Comparison of ENCODE assay signal across 19 cellular contexts in the genomic region with DNA sequence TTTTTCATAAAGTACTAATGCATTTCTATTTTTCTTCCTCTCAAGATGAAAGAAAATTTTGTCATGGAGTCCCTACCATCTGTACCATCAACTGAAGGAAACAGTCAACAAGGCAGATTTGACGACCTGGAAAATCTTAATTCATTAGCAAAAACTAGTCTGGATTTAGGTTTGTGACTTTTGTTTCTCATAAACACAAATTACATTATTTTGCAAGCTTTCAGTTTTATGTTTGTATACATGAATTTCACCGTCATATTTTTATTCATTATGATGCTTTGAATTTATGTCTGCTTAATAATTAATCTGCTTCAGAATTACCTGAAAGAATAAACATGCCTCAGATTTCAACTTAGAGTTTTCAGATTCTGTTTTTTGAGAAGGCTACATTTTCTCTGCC.
DNase-seq lines count a peak whose midpoint lies in the region; ATAC-seq, FAIRE-seq and TF ChIP-seq lines count a peak whose summit lies in the region.
"Had no signal": no experiment of that assay in that cellular context is flagged by ENCODE, and none has a peak within 500 bp of the region (broad histone marks: within the 10 kb centered on the region; RNA-seq: fewer than 3 reads in every experiment).

No MANE protein-coding gene starts in this region.

- H3K36me3 ChIP-seq in IMR-90 (ENCODE audit: control insufficient read depth, insufficient read depth, low read length) (no peaks in the 10 kb centered on the region), endothelial cell of umbilical vein (ENCODE audit: control insufficient read depth in 2 of 2, extremely low read depth in 1 of 2, insufficient read depth in 2 of 2, low read length in 2 of 2) (no peaks in the 10 kb centered on the region), PC-3 (ENCODE audit: low read depth, low read length) (peaks cover 23% of the 10 kb centered on the region)

- H3K4me3 ChIP-seq in A549 (no peak overlapping the region), IMR-90 (ENCODE audit: insufficient read depth, low read depth, low read length) (no peak overlapping the region), endothelial cell of umbilical vein (replicated peaks in 1 of 3; ENCODE audit: insufficient read depth in 1 of 3, low read depth in 1 of 3, low read length in 3 of 3) (no peak overlapping the region), PC-3 (ENCODE audit: low read length) (no peak overlapping the region)
- H3K4me3 ChIP-seq: BLaER1 treated with 17β-estradiol and CSF1 and Interleukin-3, amounts not matched to agents 10 nM and 100 nM had no signal

- H3K9me3 ChIP-seq in A549 (no peaks in the 10 kb centered on the region), IMR-90 (ENCODE audit: control insufficient read depth, insufficient read depth, low read length) (no peaks in the 10 kb centered on the region), endothelial cell of umbilical vein (replicated peaks; ENCODE audit: control insufficient read depth, insufficient read depth, low read length) (no peaks in the 10 kb centered on the region), PC-3 (ENCODE audit: low read length) (no peaks in the 10 kb centered on the region)

- H3K4ac ChIP-seq in IMR-90 (ENCODE audit: low read depth, low read length) = no peak overlapping the region

- no peak overlapping the region for H3K18ac ChIP-seq in IMR-90 (ENCODE audit: low read depth, low read length)

- TF ChIP-seq RAD21 in A549 (conservative IDR thresholded peaks at IDR 0.05 in 1 of 2, IDR thresholded peaks at IDR 0.05 in 1 of 2) (no peak), IMR-90 (IDR thresholded peaks at IDR 0.05; ENCODE audit: low read length) (no peak)

- no peak for TF ChIP-seq CTCF in A549 (IDR thresholded peaks at IDR 0.05)
- TF ChIP-seq CTCF in IMR-90 (conservative IDR thresholded peaks at IDR 0.05; ENCODE audit: low read depth, low read length) = no peak
- TF ChIP-seq CTCF in endothelial cell of umbilical vein (IDR thresholded peaks at IDR 0.05; ENCODE audit: extremely low read depth in 1 of 2, insufficient read depth in 1 of 2, low read depth in 1 of 2, low read length in 2 of 2) = no peak
- TF ChIP-seq CTCF in PC-3 (conservative IDR thresholded peaks at IDR 0.05; ENCODE audit: low read depth, low read length) = no peak

- H3F3A ChIP-seq in PC-3 (ENCODE audit: low read length, unreplicated experiment) = no peaks in the 10 kb centered on the region

- TF ChIP-seq POLR2A in A549 (IDR thresholded peaks at IDR 0.05; ENCODE audit: low read length) = no peak
- TF ChIP-seq POLR2A in IMR-90 (IDR thresholded peaks at IDR 0.05; ENCODE audit: low read depth, low read length) = no peak
- TF ChIP-seq POLR2A in endothelial cell of umbilical vein (IDR thresholded peaks at IDR 0.05; ENCODE audit: low read depth, low read length) = no peak

- H4K20me1 ChIP-seq in IMR-90 (ENCODE audit: insufficient read depth, low read length) = no peaks in the 10 kb centered on the region
- no peaks in the 10 kb centered on the region for H4K20me1 ChIP-seq in endothelial cell of umbilical vein (replicated peaks; ENCODE audit: control insufficient read depth, extremely low read depth, insufficient read depth, low read length)
- H4K20me1 ChIP-seq in PC-3 (ENCODE audit: low read length) = no peaks in the 10 kb centered on the region
- H4K20me1 ChIP-seq: BLaER1 treated with 17β-estradiol and CSF1 and Interleukin-3, amounts not matched to agents 10 nM and 100 nM had no signal

- no peak overlapping the region for H3K9ac ChIP-seq in IMR-90 (ENCODE audit: low read depth, low read length)
- no peak overlapping the region for H3K9ac ChIP-seq in endothelial cell of umbilical vein (replicated peaks; ENCODE audit: extremely low read depth, insufficient read depth, low read length)
- no peak overlapping the region for H3K9ac ChIP-seq in PC-3 (ENCODE audit: low read length)
- H3K9ac ChIP-seq: BLaER1 treated with 17β-estradiol and CSF1 and Interleukin-3, amounts not matched to agents 10 nM and 100 nM had no signal

- H2AK9ac ChIP-seq in IMR-90 (replicated peaks; ENCODE audit: low read depth, low read length, poor library complexity) = no peak overlapping the region

- H3K4me1 ChIP-seq in A549 = no peaks in the 10 kb centered on the region
- H3K4me1 ChIP-seq in IMR-90 (ENCODE audit: control insufficient read depth, insufficient read depth, low read length) = no peaks in the 10 kb centered on the region
- no peaks in the 10 kb centered on the region for H3K4me1 ChIP-seq in endothelial cell of umbilical vein (ENCODE audit: control insufficient read depth, extremely low read depth, insufficient read depth, low read length)
- H3K4me1 ChIP-seq in PC-3 (ENCODE audit: insufficient read depth, low read length) = no peaks in the 10 kb centered on the region
- H3K4me1 ChIP-seq: BLaER1 treated with 17β-estradiol and CSF1 and Interleukin-3, amounts not matched to agents 10 nM and 100 nM had no signal

- no peak for TF ChIP-seq EP300 in A549 (IDR thresholded peaks at IDR 0.05)

- H3K9me2 ChIP-seq in PC-3 (replicated peaks; ENCODE audit: low read length) = no peaks in the 10 kb centered on the region

- BruUV-seq in IMR-90 (replicated peaks; lab: Mats Ljungman, UMichigan) (no TSS peak), endothelial cell of umbilical vein (replicated peaks; lab: Mats Ljungman, UMichigan) (no TSS peak), PC-3 (replicated peaks; lab: Mats Ljungman, UMichigan) (no TSS peak)

- H3K14ac ChIP-seq in IMR-90 (replicated peaks; ENCODE audit: low read depth, low read length) = no peak overlapping the region

- no peak overlapping the region for H2BK120ac ChIP-seq in IMR-90 (ENCODE audit: low read depth, low read length)

- no peak overlapping the region for H2AK5ac ChIP-seq in IMR-90 (ENCODE audit: low read depth, low read length)

- 93% methylated on average over 2 of the region's 2 CpGs for WGBS in A549 (ENCODE audit: missing lambda C conversion rate)
- WGBS in IMR-90 (ENCODE audit: extremely low coverage in 2 of 2, insufficient read length in 1 of 2), 2 experiments = no CpG with 5 or more reads among the region's 2 CpGs

- no peak overlapping the region for H2BK20ac ChIP-seq in IMR-90 (ENCODE audit: low read depth, low read length)

- no peak overlapping the region for H2AFZ ChIP-seq in IMR-90 (replicated peaks; ENCODE audit: low read length, poor library complexity)
- no peak overlapping the region for H2AFZ ChIP-seq in endothelial cell of umbilical vein (ENCODE audit: low read depth, low read length)
- H2AFZ ChIP-seq in PC-3 (ENCODE audit: low read length) = no peak overlapping the region

- no peaks in the 10 kb centered on the region for H3K9me1 ChIP-seq in IMR-90 (ENCODE audit: insufficient read depth, low read length)
- no peaks in the 10 kb centered on the region for H3K9me1 ChIP-seq in endothelial cell of umbilical vein (replicated peaks; ENCODE audit: control insufficient read depth, extremely low read depth, insufficient read depth, low read length)

- H4K8ac ChIP-seq in IMR-90 (ENCODE audit: low read depth in 2 of 2, low read length in 2 of 2) = no peak overlapping the region

- H3K27me3 ChIP-seq in IMR-90 (ENCODE audit: control insufficient read depth, insufficient read depth, low read length) (no peaks in the 10 kb centered on the region), endothelial cell of umbilical vein (ENCODE audit: control insufficient read depth in 2 of 2, insufficient read depth in 2 of 2, low read length in 2 of 2) (no peaks in the 10 kb centered on the region), PC-3 (ENCODE audit: low read length) (no peaks in the 10 kb centered on the region)
- H3K27me3 ChIP-seq: BLaER1 treated with 17β-estradiol and CSF1 and Interleukin-3, amounts not matched to agents 10 nM and 100 nM had no signal

- H3K23ac ChIP-seq in IMR-90 (ENCODE audit: low read depth, low read length) = no peak overlapping the region

- H3K4me2 ChIP-seq in A549 (no peak overlapping the region), IMR-90 (ENCODE audit: low read depth, low read length) (no peak overlapping the region), endothelial cell of umbilical vein (ENCODE audit: insufficient read depth, low read length) (no peak overlapping the region), PC-3 (ENCODE audit: low read length) (no peak overlapping the region)
- H3K4me2 ChIP-seq: BLaER1 treated with 17β-estradiol and CSF1 and Interleukin-3, amounts not matched to agents 10 nM and 100 nM had no signal

- H3K79me2 ChIP-seq in endothelial cell of umbilical vein (ENCODE audit: control insufficient read depth, insufficient read depth, low read length) (no peaks in the 10 kb centered on the region), PC-3 (ENCODE audit: low read length) (no peaks in the 10 kb centered on the region)

- dilution Hi-C loops in IMR-90 (cut with HindIII; ENCODE audit: low sequenced_read_pairs, unreplicated experiment) (no loop called here), endothelial cell of umbilical vein (cut with MboI; ENCODE audit: extremely low pct_ligation_motif_present, low sequenced_read_pairs) (no loop called here)

- no peak overlapping the region for H4K91ac ChIP-seq in IMR-90 (ENCODE audit: insufficient read depth, low read depth, low read length)

- CTCF ChIA-PET in A549 (lab: Yijun Ruan, JAX) = no interaction called here
- CTCF ChIA-PET in IMR-90 (lab: Yijun Ruan, JAX) = interaction anchor here (0.6 kb wide), 2 partner anchors 270 to 1458 kb away, joined by 3 to 5 read pairs; no protein-coding TSS in a partner anchor
- CTCF ChIA-PET in endothelial cell of umbilical vein (lab: Charles Lee) = no interaction called here
- CTCF ChIA-PET in PC-3 (lab: Charles Lee) = no interaction called here

- H2BK15ac ChIP-seq in IMR-90 (ENCODE audit: low read depth, low read length) = no peak overlapping the region

- POLR2A ChIA-PET in A549 (lab: Yijun Ruan, JAX) (no interaction called here), IMR-90 (lab: Charles Lee; ENCODE audit: unreplicated experiment) (no interaction called here), endothelial cell of umbilical vein (lab: Charles Lee) (no interaction called here), PC-3 (lab: Charles Lee; ENCODE audit: unreplicated experiment) (no interaction called here)

- intact Hi-C loops in IMR-90 (cut with micrococcal nuclease) = no loop called here
- intact Hi-C loops in endothelial cell of umbilical vein (cut with micrococcal nuclease) = no loop called here
- intact Hi-C loops in PC-3 (cut with micrococcal nuclease) = no loop called here

- no peak overlapping the region for H2BK5ac ChIP-seq in IMR-90 (ENCODE audit: low read depth, low read length, poor library complexity, severe bottlenecking)

- no peak overlapping the region for H4K5ac ChIP-seq in IMR-90 (ENCODE audit: low read depth, low read length)

- FAIRE-seq in A549 (lab: Jason Lieb, UNC) = no peak
- FAIRE-seq in endothelial cell of umbilical vein (lab: Jason Lieb, UNC) = peak; percentile 64
- FAIRE-seq: A204.1, D721Med, GM12891, GM19239 had no signal

- DNase-seq in A549 (ENCODE audit: low read depth in 1 of 2, low spot score in 1 of 2) (no peak), IMR-90 (no peak), endothelial cell of umbilical vein (ENCODE audit: low read depth, low spot score) (no peak), PC-3 (no peak)
- no peak for DNase-seq in activated naive CD4-positive, alpha-beta T cell treated with Interleukin-2 at 50 U/mL for 16 hours
- DNase-seq: 8988T; AML-193; Caco-2; Calu3; CD4-positive, alpha-beta T cell; CD8-positive, alpha-beta T cell; DMS79 treated with DMSO at 0.1 percent for 48 hours; GF-D8 had no signal

- H3K56ac ChIP-seq in IMR-90 (ENCODE audit: extremely low read depth, insufficient read depth, low read length) = no peak overlapping the region

- in situ Hi-C loops in IMR-90 (cut with MboI; ENCODE audit: low sequenced_read_pairs) = no loop called here

- H3K79me1 ChIP-seq in IMR-90 (ENCODE audit: low read depth in 1 of 2, low read length in 2 of 2) = no peaks in the 10 kb centered on the region

- ATAC-seq in A549 (no peak), IMR-90 (ENCODE audit: low read depth) (no peak), PC-3 (no peak)
- ATAC-seq: CD8-positive, alpha-beta T cell had no signal

- H3K27ac ChIP-seq in A549 = no peak overlapping the region
- H3K27ac ChIP-seq in IMR-90 (ENCODE audit: insufficient read depth, low read length) = no peak overlapping the region
- no peak overlapping the region for H3K27ac ChIP-seq in endothelial cell of umbilical vein (ENCODE audit: insufficient read depth, low read depth, low read length)
- no peak overlapping the region for H3K27ac ChIP-seq in PC-3 (ENCODE audit: low read length)
- H3K27ac ChIP-seq: BLaER1 treated with 17β-estradiol and CSF1 and Interleukin-3, amounts not matched to agents 10 nM and 100 nM; C4-2B had no signal
